Comparison of ENCODE assay signal across 8 cellular contexts in the genomic region with DNA sequence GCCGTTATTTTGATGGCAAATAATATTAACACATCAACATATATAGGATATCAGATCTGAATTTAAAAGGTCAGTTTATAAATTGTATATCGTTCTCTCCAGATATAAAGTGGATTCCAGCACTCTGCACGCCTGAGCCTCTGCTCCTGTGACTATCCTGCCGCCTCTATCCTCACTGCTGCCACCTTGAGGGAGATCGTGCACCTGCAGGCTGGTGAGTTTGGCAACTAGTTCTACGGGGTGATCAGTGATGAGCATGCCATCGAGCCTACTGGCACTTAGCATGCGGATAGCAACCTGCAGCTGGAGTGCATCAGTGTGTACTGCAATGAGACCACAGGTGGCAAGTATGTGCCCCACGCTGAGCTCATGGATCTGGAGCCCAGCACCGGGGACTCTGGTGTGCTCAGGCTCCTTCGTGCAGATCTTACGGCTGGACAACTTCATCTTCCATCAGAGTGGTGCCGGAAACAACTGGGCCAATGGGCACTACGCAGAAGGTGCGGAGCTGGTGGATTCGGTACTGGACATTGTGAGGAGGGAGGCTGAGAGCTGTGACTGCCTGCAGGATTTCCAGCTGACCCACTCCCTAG.
DNase-seq lines count a peak whose midpoint lies in the region; ATAC-seq and TF ChIP-seq lines count a peak whose summit lies in the region.

No MANE protein-coding gene starts in this region.

- TF ChIP-seq CTCF in HL-60 (IDR thresholded peaks at IDR 0.05; ENCODE audit: insufficient read depth, low read length) (peak; percentile 96), prostate gland (IDR thresholded peaks at IDR 0.05) (peak in 3 of 4 experiments; percentile 31 to 41 (median 41)), vagina (IDR thresholded peaks at IDR 0.05) (peak; percentile 11 to 30 (median 17))

- peak; percentile 87 for DNase-seq in ELF-1 (ENCODE audit: low read depth, low spot score)
- peak; percentile 13 to 67 for DNase-seq in HL-60 (ENCODE audit: low read depth in 1 of 2, low spot score in 1 of 2)
- peak; percentile 51 to 74 for DNase-seq in SJSA1 (ENCODE audit: low read depth in 1 of 2, low spot score in 2 of 2)
- DNase-seq in activated naive CD4-positive, alpha-beta T cell treated with Interleukin-2 at 50 U/mL for 16 hours = peak; percentile 71
- DNase-seq in head of caudate nucleus = peak; percentile 16 to 87 (median 71)
- peak; percentile 13 for DNase-seq in prostate gland (ENCODE audit: low spot score)
- DNase-seq in vagina (ENCODE audit: extremely low spot score in 2 of 2) = no peak

- WGBS in prostate gland = 49% methylated on average over 16 of the region's 16 CpGs

- H3K9me3 ChIP-seq in SJSA1 (replicated peaks) (no peaks in the 10 kb centered on the region; the same call in 1 of the 2 replicates), prostate gland (no peaks in the 10 kb centered on the region), vagina (no peaks in the 10 kb centered on the region)

- H3K36me3 ChIP-seq in SJSA1 (no peaks in the 10 kb centered on the region), prostate gland (no peaks in the 10 kb centered on the region), vagina (no peaks in the 10 kb centered on the region)

- TF ChIP-seq POLR2A in prostate gland (IDR thresholded peaks at IDR 0.05) (no peak), vagina (IDR thresholded peaks at IDR 0.05) (no peak)

- H3K27ac ChIP-seq in HL-60 (replicated peaks) (no peak overlapping the region), SJSA1 (no peak overlapping the region), prostate gland (no peak overlapping the region), vagina (no peak overlapping the region)

- peak; percentile 98 for ATAC-seq in GM21423 (IDR thresholded peaks at IDR 0.05; ENCODE audit: unreplicated experiment)

- H3K27me3 ChIP-seq in HL-60 (ENCODE audit: insufficient read depth, poor library complexity, severe bottlenecking) (no peaks in the 10 kb centered on the region), SJSA1 (replicated peaks) (peaks cover 8% of the 10 kb centered on the region), prostate gland (replicated peaks; ENCODE audit: insufficient read depth) (no peaks in the 10 kb centered on the region), vagina (no peaks in the 10 kb centered on the region)

- H3K4me3 ChIP-seq in HL-60 (replicated peaks; ENCODE audit: insufficient read depth, low read length) = no peak overlapping the region
- H3K4me3 ChIP-seq in SJSA1 = no peak overlapping the region
- no peak overlapping the region for H3K4me3 ChIP-seq in prostate gland
- no peak overlapping the region for H3K4me3 ChIP-seq in vagina

- no peaks in the 10 kb centered on the region for H3K4me1 ChIP-seq in SJSA1 (replicated peaks)
- no peaks in the 10 kb centered on the region for H3K4me1 ChIP-seq in prostate gland (replicated peaks)
- H3K4me1 ChIP-seq in vagina = no peaks in the 10 kb centered on the region

- intact Hi-C loops in head of caudate nucleus (cut with DNase I) (no loop called here), prostate gland (cut with DNase I) (no loop called here), vagina (cut with DNase I) (no loop called here)

Comparison
In these comparisons a context has a peak if more than half of its experiments do, and no peak if none do; other contexts are left out.
1. DNase-seq: peak in ELF-1 (single experiment), HL-60 (2 of 2), SJSA1 (2 of 2), activated naive CD4-positive, alpha-beta T cell treated with Interleukin-2 at 50 U/mL for 16 hours (single experiment), head of caudate nucleus (42 of 42) and prostate gland (single experiment); none in vagina (0 of 2).
2. CTCF ChIP-seq: peak in every context shown above with its lines; median percentile 96 in HL-60; 41 in prostate gland; 17 in vagina.